In genomic region chr7:137585591-137585990, GRCh38 we compare ENCODE assay signal across 17 cellular contexts.
"Had no signal": no experiment of that assay in that cellular context is flagged by ENCODE, and none has a peak within 500 bp of the region (broad histone marks: within the 10 kb centered on the region; RNA-seq: fewer than 3 reads in every experiment).

No MANE protein-coding gene starts in this region.

- H3K9me3 Mint-ChIP-seq: dendritic cell treated with granulocyte-macrophage colony-stimulating factor and Interleukin-4, amounts not matched to agents 40 ng/mL and 50 ng/mL, for 4 days; effector memory CD8-positive, alpha-beta T cell had no signal

- H3K27ac ChIP-seq: colonic mucosa, esophagus muscularis mucosa, foreskin keratinocyte, gastroesophageal sphincter, heart left ventricle, hepatocyte, left lung, lower lobe of right lung had no signal

- H3K27me3 ChIP-seq: colonic mucosa, esophagus muscularis mucosa, foreskin keratinocyte, gastroesophageal sphincter, heart left ventricle, hepatocyte, left lung had no signal

- ATAC-seq: effector memory CD8-positive, alpha-beta T cell; foreskin keratinocyte; gastroesophageal sphincter; heart left ventricle; left cardiac atrium; left lung; left ventricle myocardium superior; lower lobe of right lung had no signal

- H3K9me3 ChIP-seq: colonic mucosa, esophagus muscularis mucosa, gastroesophageal sphincter, heart left ventricle, left lung, lower lobe of right lung had no signal

- H3K4me1 ChIP-seq: colonic mucosa, esophagus muscularis mucosa, gastroesophageal sphincter, heart left ventricle, left lung, lower lobe of right lung had no signal

- H3K79me2 ChIP-seq: hepatocyte had no signal

- H3K4me2 ChIP-seq: hepatocyte had no signal

- H2AFZ ChIP-seq: hepatocyte had no signal

- H3K4me3 Mint-ChIP-seq: dendritic cell treated with granulocyte-macrophage colony-stimulating factor and Interleukin-4, amounts not matched to agents 40 ng/mL and 50 ng/mL, for 4 days; effector memory CD8-positive, alpha-beta T cell had no signal

- DNase-seq: colonic mucosa; cortex of kidney; effector CD8-positive, alpha-beta T cell; effector memory CD8-positive, alpha-beta T cell; foreskin keratinocyte; heart left ventricle; hypothalamus; left cardiac atrium; left lung; left ventricle myocardium superior; lower lobe of right lung; mesenchymal stem cell; midbrain had no signal

- H3K27me3 Mint-ChIP-seq: dendritic cell treated with granulocyte-macrophage colony-stimulating factor and Interleukin-4, amounts not matched to agents 40 ng/mL and 50 ng/mL, for 4 days had no signal

- H3K36me3 ChIP-seq: colonic mucosa, esophagus muscularis mucosa, gastroesophageal sphincter, heart left ventricle, left lung, lower lobe of right lung had no signal

- H3K27ac Mint-ChIP-seq: dendritic cell treated with granulocyte-macrophage colony-stimulating factor and Interleukin-4, amounts not matched to agents 40 ng/mL and 50 ng/mL, for 4 days; effector memory CD8-positive, alpha-beta T cell had no signal

- H3K4me3 ChIP-seq: colonic mucosa, esophagus muscularis mucosa, gastroesophageal sphincter, heart left ventricle, hepatocyte, left lung, lower lobe of right lung had no signal
